9 cellular contexts compared by ENCODE assay signal in genomic region chr10:70480254-70480861, GRCh38. TPM values are rescaled to one million over a fixed set of nuclear protein-coding genes. Genes with fewer than 3 reads are reported as not detected.
DNase-seq lines count a peak whose midpoint lies in the region; ATAC-seq, FAIRE-seq and TF ChIP-seq lines count a peak whose summit lies in the region.
"Had no signal": no experiment of that assay in that cellular context is flagged by ENCODE, and none has a peak within 500 bp of the region (broad histone marks: within the 10 kb centered on the region; RNA-seq: fewer than 3 reads in every experiment).

No MANE protein-coding gene starts in this region.

- H3K4me1 ChIP-seq in tibial artery: peaks cover 4 to 64% (median 55%) of the 10 kb centered on the region in 4 donors
- H3K4me1 ChIP-seq: foreskin keratinocyte had no signal

- ATAC-seq in Right ventricle myocardium inferior (no peak), HG02678 (IDR thresholded peaks at IDR 0.05; ENCODE audit: unreplicated experiment) (no peak)
- ATAC-seq: foreskin keratinocyte had no signal

- no peaks in the 10 kb centered on the region for H3K9me3 ChIP-seq in tibial artery

- H3K36me3 ChIP-seq in tibial artery: no peaks in the 10 kb centered on the region

- peak overlapping the region; percentile 10 to 76 for H3K27ac ChIP-seq in tibial artery
- H3K27ac ChIP-seq: foreskin keratinocyte had no signal

- no peak for FAIRE-seq in urothelium cell line (lab: Jason Lieb, UNC)

- no peak for TF ChIP-seq CTCF in tibial artery (IDR thresholded peaks at IDR 0.05)

- intact Hi-C loops in Right ventricle myocardium inferior (cut with DNase I) (no loop called here), cardiac septum (cut with DNase I) (no loop called here), head of caudate nucleus (cut with DNase I) (no loop called here), tibial artery (cut with DNase I; ENCODE audit: low total_unique reads) (no loop called here)

- peak overlapping the region; percentile 12 to 76 for H3K4me3 ChIP-seq in tibial artery

- H3K27me3 ChIP-seq in tibial artery: no peaks in the 10 kb centered on the region

- peak; percentile 37 for DNase-seq in Right ventricle myocardium inferior (ENCODE audit: missing footprints)
- no peak for DNase-seq in cardiac septum (ENCODE audit: low spot score)
- DNase-seq in UCSD-AML1 (lab: John Stamatoyannopoulos, UW; ENCODE audit: unreplicated experiment): peak; percentile 66
- DNase-seq in head of caudate nucleus: peak in 35 of 42 donors; percentile 29 to 86 (median 59)
- DNase-seq in tibial artery: no peak
- DNase-seq in NCI-H510A (lab: John Stamatoyannopoulos, UW): no peak
- no peak for DNase-seq in urothelium cell line (ENCODE audit: low spot score)
- DNase-seq: foreskin keratinocyte had no signal

RNA-seq across cellular contexts. Expression of gene PALD1, which starts 1.8 kb away (rescaled TPM):
- total RNA-seq in Right ventricle myocardium inferior (5.1 TPM), cardiac septum (5.3 TPM)

RNA-seq across cellular contexts. Expression of gene NODAL, which starts 38.9 kb away (rescaled TPM):
- not detected for total RNA-seq in Right ventricle myocardium inferior
- total RNA-seq in cardiac septum: 0.38 TPM

Comparison
In these comparisons a context has a peak if more than half of its experiments do, and no peak if none do; other contexts are left out.
1. DNase-seq: peak in Right ventricle myocardium inferior (single experiment), UCSD-AML1 (single experiment) and head of caudate nucleus (35 of 42); none in cardiac septum (single experiment), tibial artery (0 of 2), NCI-H510A (single experiment) and urothelium cell line (single experiment).